ENCODE assay signal across 9 cellular contexts in the genomic region with DNA sequence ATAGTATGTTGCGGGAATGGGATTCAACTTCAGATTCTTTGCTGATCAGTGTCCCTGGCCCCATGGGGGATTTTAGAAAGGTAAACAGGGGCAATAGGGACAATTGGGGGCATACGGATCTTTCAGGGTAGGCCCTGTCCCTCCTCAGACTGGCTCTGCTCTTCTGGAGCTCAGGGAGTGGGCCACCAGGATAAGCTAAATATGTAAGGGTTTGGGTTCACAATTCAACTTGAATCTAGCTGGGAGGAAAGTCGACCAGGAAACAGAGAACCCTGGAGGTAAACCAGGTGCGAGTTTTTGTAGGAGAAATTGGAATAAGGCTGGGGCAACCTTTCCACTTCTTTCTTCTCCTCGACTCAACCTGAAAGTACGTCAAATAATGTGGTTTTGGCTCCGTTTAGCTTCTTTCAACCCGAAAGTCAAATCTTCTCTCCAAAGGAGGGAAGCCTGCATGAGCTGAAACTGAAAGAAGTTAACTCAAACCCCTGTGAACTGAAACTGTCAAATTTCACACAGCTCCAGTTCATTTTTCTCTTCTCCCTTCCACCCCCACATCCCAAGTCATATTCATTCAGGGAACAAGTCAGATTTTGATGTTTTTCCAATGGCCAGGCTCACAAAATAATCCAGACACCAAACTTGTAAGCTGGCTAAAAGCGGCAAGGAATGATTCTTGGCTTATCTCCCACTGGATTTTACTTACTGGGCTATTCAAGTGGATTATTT.
DNase-seq lines count a peak whose midpoint lies in the region; ATAC-seq, FAIRE-seq and TF ChIP-seq lines count a peak whose summit lies in the region.
"Had no signal": no experiment of that assay in that cellular context is flagged by ENCODE, and none has a peak within 500 bp of the region (broad histone marks: within the 10 kb centered on the region; RNA-seq: fewer than 3 reads in every experiment).

No MANE protein-coding gene starts in this region.

- TF ChIP-seq POLR2A in GM12878 (IDR thresholded peaks at IDR 0.05; ENCODE audit: low read depth, low read length): no peak

- no peaks in the 10 kb centered on the region for H4K20me1 ChIP-seq in GM12878 (ENCODE audit: control insufficient read depth, insufficient read depth)

- no peaks in the 10 kb centered on the region; a peak in 2 of 4 replicates for H3K27me3 ChIP-seq in GM12878 (replicated peaks in 1 of 2; ENCODE audit: control insufficient read depth in 2 of 2, insufficient read depth in 2 of 2, low read length in 1 of 2)

- no peaks in the 10 kb centered on the region for H3K36me3 ChIP-seq in GM12878 (ENCODE audit: control insufficient read depth in 2 of 2, insufficient read depth in 2 of 2, low read length in 1 of 2)
- H3K36me3 ChIP-seq: left ventricle myocardium inferior had no signal

- peak overlapping the region; percentile 42; the same call in 1 of the 2 replicates for H3K27ac ChIP-seq in GM12878 (ENCODE audit: control insufficient read depth, insufficient read depth)
- H3K27ac ChIP-seq: left ventricle myocardium inferior had no signal

- no peaks in the 10 kb centered on the region for H3K79me2 ChIP-seq in GM12878 (ENCODE audit: control insufficient read depth, insufficient read depth, low read length)

- RAD21 ChIA-PET in GM12878 (lab: Charles Lee; ENCODE audit: unreplicated experiment): interaction anchor here (0.9 to 1.8 kb wide), 7 partner anchors 10 to 867 kb away, joined by 3 to 10 read pairs (median 4); no protein-coding TSS in a partner anchor

- SMC1A ChIA-PET in GM12878 (lab: Charles Lee; ENCODE audit: uncharacterized antibody, unreplicated experiment): interaction anchor here (0.9 to 3.5 kb wide), 12 partner anchors 8 to 869 kb away, joined by 3 to 23 read pairs (median 4); a partner anchor contains a TSS

- H2AFZ ChIP-seq in GM12878 (ENCODE audit: control insufficient read depth, low read depth, low read length): no peak overlapping the region

- H3K9ac ChIP-seq in GM12878 (ENCODE audit: control insufficient read depth, insufficient read depth, low read length): no peak overlapping the region

- in situ Hi-C loops in GM12878 (cut with MboI): no loop called here

- peak; percentile 92 to 96 for TF ChIP-seq EP300 in GM12878 (IDR thresholded peaks at IDR 0.05; ENCODE audit: borderline replicate concordance in 1 of 2, control insufficient read depth in 1 of 2, low read depth in 2 of 2, low read length in 2 of 2)

- POLR2A ChIA-PET in GM12878 (lab: Charles Lee): no interaction called here

- DNase-seq in GM12878 (ENCODE audit: low read depth, low spot score) (peak; percentile 77), NCI-H748 treated with DMSO at 0.1 percent for 48 hours (lab: John Stamatoyannopoulos, UW) (no peak), NCI-H748 (lab: John Stamatoyannopoulos, UW; ENCODE audit: unreplicated experiment) (no peak), NCI-H526 (lab: John Stamatoyannopoulos, UW) (no peak)
- DNase-seq: left ventricle myocardium inferior, NCI-H82 had no signal

- ATAC-seq in GM18519 (IDR thresholded peaks at IDR 0.05; ENCODE audit: low FRiP score, unreplicated experiment) (peak; percentile 50), GM21381 (IDR thresholded peaks at IDR 0.05; ENCODE audit: unreplicated experiment) (peak; percentile 68), HG03175 (IDR thresholded peaks at IDR 0.05; ENCODE audit: unreplicated experiment) (peak; percentile 78), GM12878 (peak; percentile 83)

- H3K9me3 ChIP-seq in GM12878 (replicated peaks; ENCODE audit: control insufficient read depth, insufficient read depth, low read length): no peaks in the 10 kb centered on the region
- H3K9me3 ChIP-seq: left ventricle myocardium inferior had no signal

- peaks cover 20% of the 10 kb centered on the region for H3K4me1 ChIP-seq in GM12878 (ENCODE audit: control insufficient read depth, insufficient read depth, low read length)

- no peak overlapping the region for H3K4me3 ChIP-seq in GM12878
- H3K4me3 ChIP-seq: left ventricle myocardium inferior had no signal

- CTCF ChIA-PET in GM12878 (lab: Yijun Ruan, JAX): interaction anchor here (0.5 to 3.1 kb wide), 7 partner anchors 23 to 1082 kb away, joined by 3 to 19 read pairs (median 4); no protein-coding TSS in a partner anchor

- peak; percentile 15; the same call in 1 of the 2 replicates for TF ChIP-seq RAD21 in GM12878 (IDR thresholded peaks at IDR 0.05; ENCODE audit: insufficient read depth, low read depth, low read length)

- intact Hi-C loops in GM12878 (cut with micrococcal nuclease; ENCODE audit: unreplicated experiment): loop anchor here (1.0 to 2.0 kb wide), 3 partner anchors 27 to 183 kb away; no protein-coding TSS in a partner anchor

- peak; percentile 54 for FAIRE-seq in GM12878 (lab: Jason Lieb, UNC)

- WGBS in GM12878 (ENCODE audit: insufficient coverage, insufficient replicate concordance, low lambda C conversion rate, missing lambda C conversion rate): 8% methylated on average over 9 of the region's 9 CpGs

- no TSS peak for BruUV-seq in GM12878 (replicated peaks; lab: Mats Ljungman, UMichigan)

- TF ChIP-seq CTCF in GM12878 (IDR thresholded peaks at IDR 0.05 in 2 of 3, conservative IDR thresholded peaks at IDR 0.05 in 1 of 3; ENCODE audit: control insufficient read depth in 2 of 3, extremely low read depth in 1 of 3, insufficient read depth in 1 of 3, low read depth in 3 of 3, low read length in 3 of 3): no peak

- peak overlapping the region; percentile 75 for H3K4me2 ChIP-seq in GM12878 (ENCODE audit: control insufficient read depth, insufficient read depth)

TF ChIP-seq in GM12878, 131 proteins besides CTCF, POLR2A, EP300 and RAD21 (continues in another document):
- TF ChIP-seq YY1 (IDR thresholded peaks at IDR 0.05; ENCODE audit: low read depth, low read length) (no peak), MTA3 (IDR thresholded peaks at IDR 0.05; ENCODE audit: borderline replicate concordance, low read length) (peak; percentile 95), SP1 (IDR thresholded peaks at IDR 0.05; ENCODE audit: low read depth, low read length) (peak; percentile 79), GATAD2B (conservative IDR thresholded peaks at IDR 0.05; ENCODE audit: low read depth) (peak; percentile 93; the same call in 1 of the 2 replicates), CREB1 (IDR thresholded peaks at IDR 0.05; ENCODE audit: low read depth) (peak; percentile 51), SMARCA5 (IDR thresholded peaks at IDR 0.05) (peak; percentile 13; the same call in 1 of the 2 replicates), ZZZ3 (IDR thresholded peaks at IDR 0.05; ENCODE audit: control insufficient read depth, insufficient read length, low read depth) (no peak), ZNF24 (IDR thresholded peaks at IDR 0.05) (no peak), SPI1 (IDR thresholded peaks at IDR 0.05; ENCODE audit: borderline replicate concordance, insufficient read depth, low read depth, low read length) (peak; percentile 53; the same call in 1 of the 2 replicates), ZNF207 (IDR thresholded peaks at IDR 0.05; ENCODE audit: borderline replicate concordance) (no peak; the same call in 1 of the 2 replicates), CEBPB (IDR thresholded peaks at IDR 0.05; ENCODE audit: borderline replicate concordance in 1 of 2, low read depth in 2 of 2, low read length in 2 of 2) (peak in 1 of 2 experiments; percentile 79; a peak in 1 of 4 replicates), IKZF1 (conservative IDR thresholded peaks at IDR 0.05) (peak; percentile 99), SMC3 (IDR thresholded peaks at IDR 0.05; ENCODE audit: borderline replicate concordance, low read length) (no peak; the same call in 1 of the 2 replicates)
- TF ChIP-seq, protein P1, sequence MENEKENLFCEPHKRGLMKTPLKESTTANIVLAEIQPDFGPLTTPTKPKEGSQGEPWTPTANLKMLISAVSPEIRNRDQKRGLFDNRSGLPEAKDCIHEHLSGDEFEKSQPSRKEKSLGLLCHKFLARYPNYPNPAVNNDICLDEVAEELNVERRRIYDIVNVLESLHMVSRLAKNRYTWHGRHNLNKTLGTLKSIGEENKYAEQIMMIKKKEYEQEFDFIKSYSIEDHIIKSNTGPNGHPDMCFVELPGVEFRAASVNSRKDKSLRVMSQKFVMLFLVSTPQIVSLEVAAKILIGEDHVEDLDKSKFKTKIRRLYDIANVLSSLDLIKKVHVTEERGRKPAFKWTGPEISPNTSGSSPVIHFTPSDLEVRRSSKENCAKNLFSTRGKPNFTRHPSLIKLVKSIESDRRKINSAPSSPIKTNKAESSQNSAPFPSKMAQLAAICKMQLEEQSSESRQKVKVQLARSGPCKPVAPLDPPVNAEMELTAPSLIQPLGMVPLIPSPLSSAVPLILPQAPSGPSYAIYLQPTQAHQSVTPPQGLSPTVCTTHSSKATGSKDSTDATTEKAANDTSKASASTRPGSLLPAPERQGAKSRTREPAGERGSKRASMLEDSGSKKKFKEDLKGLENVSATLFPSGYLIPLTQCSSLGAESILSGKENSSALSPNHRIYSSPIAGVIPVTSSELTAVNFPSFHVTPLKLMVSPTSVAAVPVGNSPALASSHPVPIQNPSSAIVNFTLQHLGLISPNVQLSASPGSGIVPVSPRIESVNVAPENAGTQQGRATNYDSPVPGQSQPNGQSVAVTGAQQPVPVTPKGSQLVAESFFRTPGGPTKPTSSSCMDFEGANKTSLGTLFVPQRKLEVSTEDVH (IDR thresholded peaks at IDR 0.05; ENCODE audit: low read depth, partially characterized antibody): peak; percentile 51
- TF ChIP-seq, protein P2, sequence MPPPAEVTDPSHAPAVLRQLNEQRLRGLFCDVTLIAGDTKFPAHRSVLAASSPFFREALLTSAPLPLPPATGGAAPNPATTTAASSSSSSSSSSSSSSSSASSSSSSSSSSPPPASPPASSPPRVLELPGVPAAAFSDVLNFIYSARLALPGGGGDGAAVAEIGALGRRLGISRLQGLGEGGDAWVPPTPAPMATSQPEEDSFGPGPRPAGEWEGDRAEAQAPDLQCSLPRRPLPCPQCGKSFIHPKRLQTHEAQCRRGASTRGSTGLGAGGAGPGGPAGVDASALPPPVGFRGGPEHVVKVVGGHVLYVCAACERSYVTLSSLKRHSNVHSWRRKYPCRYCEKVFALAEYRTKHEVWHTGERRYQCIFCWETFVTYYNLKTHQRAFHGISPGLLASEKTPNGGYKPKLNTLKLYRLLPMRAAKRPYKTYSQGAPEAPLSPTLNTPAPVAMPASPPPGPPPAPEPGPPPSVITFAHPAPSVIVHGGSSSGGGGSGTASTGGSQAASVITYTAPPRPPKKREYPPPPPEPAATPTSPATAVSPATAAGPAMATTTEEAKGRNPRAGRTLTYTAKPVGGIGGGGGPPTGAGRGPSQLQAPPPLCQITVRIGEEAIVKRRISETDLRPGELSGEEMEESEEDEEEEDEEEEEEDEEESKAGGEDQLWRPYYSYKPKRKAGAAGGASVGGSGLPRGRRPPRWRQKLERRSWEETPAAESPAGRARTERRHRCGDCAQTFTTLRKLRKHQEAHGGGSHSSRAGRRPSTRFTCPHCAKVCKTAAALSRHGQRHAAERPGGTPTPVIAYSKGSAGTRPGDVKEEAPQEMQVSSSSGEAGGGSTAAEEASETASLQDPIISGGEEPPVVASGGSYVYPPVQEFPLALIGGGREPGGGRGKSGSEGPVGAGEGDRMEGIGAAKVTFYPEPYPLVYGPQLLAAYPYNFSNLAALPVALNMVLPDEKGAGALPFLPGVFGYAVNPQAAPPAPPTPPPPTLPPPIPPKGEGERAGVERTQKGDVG (CRISPR knock-in tag; IDR thresholded peaks at IDR 0.05): no peak
